Comparison of ENCODE assay signal across 8 cellular contexts in genomic region chr11:78030429-78031325, GRCh38. TPM values are rescaled to one million over a fixed set of nuclear protein-coding genes. Genes with fewer than 3 reads are reported as not detected.
DNase-seq lines count a peak whose midpoint lies in the region; ATAC-seq and TF ChIP-seq lines count a peak whose summit lies in the region.

No MANE protein-coding gene starts in this region.

- H3K9ac ChIP-seq in PC-3 (ENCODE audit: low read length): no peak overlapping the region

- H3K4me3 ChIP-seq in PC-3 (ENCODE audit: low read length): no peak overlapping the region
- H3K4me3 ChIP-seq in foreskin fibroblast (ENCODE audit: low read depth in 1 of 2, low read length in 2 of 2): no peak overlapping the region
- no peak overlapping the region for H3K4me3 ChIP-seq in Caco-2 (ENCODE audit: low read depth, low read length)

- H3K36me3 Mint-ChIP-seq in progenitor cell of endocrine pancreas (ENCODE audit: insufficient read depth) (no peaks in the 10 kb centered on the region), Caco-2 (ENCODE audit: insufficient read depth, unreplicated experiment) (peaks cover 5% of the 10 kb centered on the region)

- H3K4me1 ChIP-seq in PC-3 (ENCODE audit: insufficient read depth, low read length) (peaks cover 29% of the 10 kb centered on the region), Caco-2 (peaks cover 6% of the 10 kb centered on the region; the same call in 1 of the 2 replicates)

- H3K9me2 ChIP-seq in PC-3 (replicated peaks; ENCODE audit: low read length): no peaks in the 10 kb centered on the region

- H3K27me3 Mint-ChIP-seq in progenitor cell of endocrine pancreas: no peaks in the 10 kb centered on the region
- no peaks in the 10 kb centered on the region for H3K27me3 Mint-ChIP-seq in Caco-2 (ENCODE audit: insufficient read depth, unreplicated experiment)

- ATAC-seq in PC-3: peak; percentile 78
- no peak for ATAC-seq in HG02678 (IDR thresholded peaks at IDR 0.05; ENCODE audit: unreplicated experiment)

- H3K9me3 Mint-ChIP-seq in progenitor cell of endocrine pancreas (ENCODE audit: low read depth) (no peaks in the 10 kb centered on the region), Caco-2 (ENCODE audit: unreplicated experiment) (no peaks in the 10 kb centered on the region)

- TF ChIP-seq CTCF in PC-3 (conservative IDR thresholded peaks at IDR 0.05; ENCODE audit: low read depth, low read length) (no peak), foreskin fibroblast (IDR thresholded peaks at IDR 0.05; ENCODE audit: low read depth, low read length) (no peak), progenitor cell of endocrine pancreas (IDR thresholded peaks at IDR 0.05; ENCODE audit: unreplicated experiment) (no peak), Caco-2 (IDR thresholded peaks at IDR 0.05; ENCODE audit: insufficient read depth in 1 of 2, low read depth in 1 of 2, low read length in 1 of 2, severe bottlenecking in 1 of 2, unreplicated experiment in 1 of 2) (no peak)

- no peaks in the 10 kb centered on the region for H3F3A ChIP-seq in PC-3 (ENCODE audit: low read length, unreplicated experiment)

- POLR2A ChIA-PET in PC-3 (lab: Charles Lee; ENCODE audit: unreplicated experiment) (interaction anchor here (0.7 kb wide), 2 partner anchors 10 to 35 kb away, joined by 12 to 15 read pairs; no protein-coding TSS in a partner anchor), Caco-2 (lab: Charles Lee) (interaction anchor here (0.5 to 1.2 kb wide), 3 partner anchors 30 to 38 kb away, joined by 4 to 8 read pairs (median 5); partner anchors contain the start of gene INTS4)

- DNase-seq in HT1080 (ENCODE audit: low read depth) (peak; percentile 85), PC-3 (peak; percentile 85), foreskin fibroblast (peak; percentile 38 to 69), progenitor cell of endocrine pancreas (ENCODE audit: low spot score, unreplicated experiment) (no peak), Caco-2 (no peak)
- DNase-seq in activated CD4-positive, alpha-beta T cell treated with anti-CD3 and anti-CD28 coated beads for 48 hours: no peak
- no peak for DNase-seq in stimulated activated CD4-positive, alpha-beta T cell treated with anti-CD3 and anti-CD28 coated beads, Interleukin-12 subunit alpha, Interleukin-12 subunit beta, amount 100 ng/mL, for 4 hours

- H3K36me3 ChIP-seq in PC-3 (ENCODE audit: low read depth, low read length) (no peaks in the 10 kb centered on the region), Caco-2 (ENCODE audit: control insufficient read depth, insufficient read depth, low read length) (no peaks in the 10 kb centered on the region)

- no peaks in the 10 kb centered on the region for H3K79me2 ChIP-seq in PC-3 (ENCODE audit: low read length)

- H3K27me3 ChIP-seq in PC-3 (ENCODE audit: low read length): no peaks in the 10 kb centered on the region
- H3K27me3 ChIP-seq in Caco-2 (replicated peaks; ENCODE audit: control insufficient read depth, insufficient read depth, low read length): no peaks in the 10 kb centered on the region

- no peak overlapping the region for H3K27ac ChIP-seq in PC-3 (ENCODE audit: low read length)

- H3K4me2 ChIP-seq in PC-3 (ENCODE audit: low read length): peak overlapping the region; percentile 23

- no peak overlapping the region for H3K4me3 Mint-ChIP-seq in progenitor cell of endocrine pancreas (ENCODE audit: low read depth)
- no peak overlapping the region for H3K4me3 Mint-ChIP-seq in Caco-2 (ENCODE audit: unreplicated experiment)

- no TSS peak for BruUV-seq in PC-3 (replicated peaks; lab: Mats Ljungman, UMichigan)
- no TSS peak for BruUV-seq in Caco-2 (replicated peaks; lab: Mats Ljungman, UMichigan)

- H3K4me1 Mint-ChIP-seq in progenitor cell of endocrine pancreas (ENCODE audit: low read depth): peaks cover 18% of the 10 kb centered on the region
- peaks cover 7% of the 10 kb centered on the region for H3K4me1 Mint-ChIP-seq in Caco-2 (ENCODE audit: low read depth, unreplicated experiment)

- peak overlapping the region; percentile 75 for H2AFZ ChIP-seq in PC-3 (ENCODE audit: low read length)

- H4K20me1 ChIP-seq in PC-3 (ENCODE audit: low read length): no peaks in the 10 kb centered on the region

- CTCF ChIA-PET in PC-3 (lab: Charles Lee): interaction anchor here (0.5 kb wide), 1 partner anchor 29 kb away, joined by 3 read pairs; no protein-coding TSS in a partner anchor
- CTCF ChIA-PET in Caco-2 (lab: Charles Lee): interaction anchor here (1.4 kb wide), 1 partner anchor 15 kb away, joined by 5 read pairs; no protein-coding TSS in a partner anchor

- intact Hi-C loops in PC-3 (cut with micrococcal nuclease): no loop called here
- intact Hi-C loops in Caco-2 (cut with micrococcal nuclease; ENCODE audit: unreplicated experiment): no loop called here

- peak overlapping the region; percentile 89 for H3K27ac Mint-ChIP-seq in progenitor cell of endocrine pancreas
- H3K27ac Mint-ChIP-seq in Caco-2 (ENCODE audit: unreplicated experiment): no peak overlapping the region

- H3K9me3 ChIP-seq in PC-3 (ENCODE audit: low read length) (no peaks in the 10 kb centered on the region), Caco-2 (no peaks in the 10 kb centered on the region)

RNA-seq across cellular contexts. Expression of gene KCTD14, which starts 7.6 kb away (rescaled TPM):
- total RNA-seq in HT1080 (2014; rRNA removed; shearing (Covaris generic)): 15.0 and 20.1 TPM in 2 replicates
- polyA plus RNA-seq in HT1080 (2015; cell fraction: cytosol; rRNA removed): 21.4 and 26.2 TPM in 2 replicates
- 12.7 and 13.0 TPM in 2 replicates for polyA plus RNA-seq in HT1080 (2015; cell fraction: nucleus; rRNA removed)
- total RNA-seq in PC-3 (2014; rRNA removed): 1.6 and 3.6 TPM in 2 replicates
- 5.4 and 8.9 TPM in 2 replicates for total RNA-seq in progenitor cell of endocrine pancreas
- 8.2 and 9.1 TPM in 2 replicates for total RNA-seq in Caco-2 (2022)

RNA-seq across cellular contexts. Expression of gene THRSP, which starts 33.0 kb away (rescaled TPM):
- not detected in 2 replicates for total RNA-seq in HT1080 (2014; rRNA removed; shearing (Covaris generic))
- not detected in 2 replicates for polyA plus RNA-seq in HT1080 (2015; cell fraction: cytosol; rRNA removed)
- 0.19 and 0.26 TPM in 2 replicates for polyA plus RNA-seq in HT1080 (2015; cell fraction: nucleus; rRNA removed)
- total RNA-seq in PC-3 (2014; rRNA removed) (not detected in 2 replicates), progenitor cell of endocrine pancreas (not detected in 2 replicates), Caco-2 (2022) (0.25 TPM in 1 of 2 replicates, not detected in the other)

RNA-seq across cellular contexts. Expression of gene INTS4, which starts 36.2 kb away (rescaled TPM):
- total RNA-seq in HT1080 (2014; rRNA removed; shearing (Covaris generic)): 31.0 and 37.7 TPM in 2 replicates
- 20.0 and 20.3 TPM in 2 replicates for polyA plus RNA-seq in HT1080 (2015; cell fraction: cytosol; rRNA removed)
- 91.4 and 94.4 TPM in 2 replicates for polyA plus RNA-seq in HT1080 (2015; cell fraction: nucleus; rRNA removed)
- 42.2 and 50.8 TPM in 2 replicates for total RNA-seq in PC-3 (2014; rRNA removed)
- total RNA-seq in progenitor cell of endocrine pancreas: 46.3 and 52.5 TPM in 2 replicates
- 86.7 and 88.7 TPM in 2 replicates for total RNA-seq in Caco-2 (2022)

RNA-seq across cellular contexts. Expression of gene NDUFC2, which starts 49.0 kb away (rescaled TPM):
- total RNA-seq in HT1080 (2014; rRNA removed; shearing (Covaris generic)): 244 and 279 TPM in 2 replicates
- polyA plus RNA-seq in HT1080 (2015; cell fraction: cytosol; rRNA removed): 218 and 224 TPM in 2 replicates
- 83.6 and 110 TPM in 2 replicates for polyA plus RNA-seq in HT1080 (2015; cell fraction: nucleus; rRNA removed)
- total RNA-seq in PC-3 (2014; rRNA removed) (304 and 322 TPM in 2 replicates), progenitor cell of endocrine pancreas (177 TPM in 2 replicates), Caco-2 (2022) (732 and 805 TPM in 2 replicates)

Comparison
In these comparisons a context has a peak if more than half of its experiments do, and no peak if none do; other contexts are left out.
1. DNase-seq: peak in HT1080 (single experiment), PC-3 (single experiment) and foreskin fibroblast (2 of 2); none in progenitor cell of endocrine pancreas (single experiment), activated CD4-positive, alpha-beta T cell treated with anti-CD3 and anti-CD28 coated beads for 48 hours (single experiment), Caco-2 (0 of 2) and stimulated activated CD4-positive, alpha-beta T cell treated with anti-CD3 and anti-CD28 coated beads, Interleukin-12 subunit alpha, Interleukin-12 subunit beta, amount 100 ng/mL, for 4 hours (single experiment).